ENCODE assay signal across 1 cellular context in the genomic region with DNA sequence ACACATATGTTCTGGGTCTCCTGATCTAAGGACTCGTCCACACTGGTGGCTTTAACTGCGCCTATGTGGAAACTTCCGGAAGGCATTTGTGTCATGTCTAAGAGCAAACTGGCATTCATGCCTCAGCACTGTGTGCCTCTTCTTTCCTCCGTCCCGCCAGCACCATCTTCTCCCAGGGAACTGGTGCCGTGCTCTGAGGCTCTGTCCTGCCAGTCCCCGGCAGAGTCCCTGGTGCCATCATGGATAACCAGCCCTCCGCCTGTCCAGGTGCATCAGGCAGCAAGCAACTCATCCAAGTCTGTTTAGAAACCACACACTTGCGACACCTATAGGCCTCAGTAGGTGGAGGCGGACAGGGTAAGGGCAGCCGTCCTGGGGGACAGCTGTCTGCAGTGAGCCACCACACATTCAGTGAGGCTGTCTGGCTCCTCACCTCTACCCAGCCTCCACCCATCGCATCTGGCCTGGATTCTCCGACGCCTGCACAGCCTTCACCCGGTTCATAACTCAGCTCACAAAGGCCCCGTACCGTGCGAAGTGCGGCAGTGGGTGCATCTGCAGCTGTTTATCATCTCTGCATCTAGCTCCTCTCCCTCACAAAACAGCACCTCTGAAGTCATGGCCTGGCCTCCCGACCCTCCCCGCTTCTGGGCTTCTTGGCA.
TF ChIP-seq lines count a peak whose summit lies in the region.

No MANE protein-coding gene starts in this region.

TF ChIP-seq in WTC11, 78 proteins besides CTCF, POLR2A, EP300 and RAD21 (continued from another document):
- TF ChIP-seq, protein P1, sequence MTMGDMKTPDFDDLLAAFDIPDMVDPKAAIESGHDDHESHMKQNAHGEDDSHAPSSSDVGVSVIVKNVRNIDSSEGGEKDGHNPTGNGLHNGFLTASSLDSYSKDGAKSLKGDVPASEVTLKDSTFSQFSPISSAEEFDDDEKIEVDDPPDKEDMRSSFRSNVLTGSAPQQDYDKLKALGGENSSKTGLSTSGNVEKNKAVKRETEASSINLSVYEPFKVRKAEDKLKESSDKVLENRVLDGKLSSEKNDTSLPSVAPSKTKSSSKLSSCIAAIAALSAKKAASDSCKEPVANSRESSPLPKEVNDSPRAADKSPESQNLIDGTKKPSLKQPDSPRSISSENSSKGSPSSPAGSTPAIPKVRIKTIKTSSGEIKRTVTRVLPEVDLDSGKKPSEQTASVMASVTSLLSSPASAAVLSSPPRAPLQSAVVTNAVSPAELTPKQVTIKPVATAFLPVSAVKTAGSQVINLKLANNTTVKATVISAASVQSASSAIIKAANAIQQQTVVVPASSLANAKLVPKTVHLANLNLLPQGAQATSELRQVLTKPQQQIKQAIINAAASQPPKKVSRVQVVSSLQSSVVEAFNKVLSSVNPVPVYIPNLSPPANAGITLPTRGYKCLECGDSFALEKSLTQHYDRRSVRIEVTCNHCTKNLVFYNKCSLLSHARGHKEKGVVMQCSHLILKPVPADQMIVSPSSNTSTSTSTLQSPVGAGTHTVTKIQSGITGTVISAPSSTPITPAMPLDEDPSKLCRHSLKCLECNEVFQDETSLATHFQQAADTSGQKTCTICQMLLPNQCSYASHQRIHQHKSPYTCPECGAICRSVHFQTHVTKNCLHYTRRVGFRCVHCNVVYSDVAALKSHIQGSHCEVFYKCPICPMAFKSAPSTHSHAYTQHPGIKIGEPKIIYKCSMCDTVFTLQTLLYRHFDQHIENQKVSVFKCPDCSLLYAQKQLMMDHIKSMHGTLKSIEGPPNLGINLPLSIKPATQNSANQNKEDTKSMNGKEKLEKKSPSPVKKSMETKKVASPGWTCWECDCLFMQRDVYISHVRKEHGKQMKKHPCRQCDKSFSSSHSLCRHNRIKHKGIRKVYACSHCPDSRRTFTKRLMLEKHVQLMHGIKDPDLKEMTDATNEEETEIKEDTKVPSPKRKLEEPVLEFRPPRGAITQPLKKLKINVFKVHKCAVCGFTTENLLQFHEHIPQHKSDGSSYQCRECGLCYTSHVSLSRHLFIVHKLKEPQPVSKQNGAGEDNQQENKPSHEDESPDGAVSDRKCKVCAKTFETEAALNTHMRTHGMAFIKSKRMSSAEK (CRISPR knock-in tag; IDR thresholded peaks at IDR 0.05; ENCODE audit: borderline replicate concordance), result no peak
- TF ChIP-seq IRF2 (CRISPR knock-in tag; IDR thresholded peaks at IDR 0.05; ENCODE audit: borderline replicate concordance, low read depth), result no peak
- TF ChIP-seq ZNF396 (CRISPR knock-in tag; IDR thresholded peaks at IDR 0.05; ENCODE audit: borderline replicate concordance), result no peak
- TF ChIP-seq ESRRA (CRISPR knock-in tag; IDR thresholded peaks at IDR 0.05; ENCODE audit: borderline replicate concordance), result no peak
- no peak for TF ChIP-seq RELA (CRISPR knock-in tag; IDR thresholded peaks at IDR 0.05; ENCODE audit: borderline replicate concordance)
- TF ChIP-seq, protein P2, sequence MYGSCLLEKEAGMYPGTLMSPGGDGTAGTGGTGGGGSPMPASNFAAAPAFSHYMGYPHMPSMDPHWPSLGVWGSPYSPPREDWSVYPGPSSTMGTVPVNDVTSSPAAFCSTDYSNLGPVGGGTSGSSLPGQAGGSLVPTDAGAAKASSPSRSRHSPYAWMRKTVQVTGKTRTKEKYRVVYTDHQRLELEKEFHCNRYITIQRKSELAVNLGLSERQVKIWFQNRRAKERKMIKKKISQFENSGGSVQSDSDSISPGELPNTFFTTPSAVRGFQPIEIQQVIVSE (CRISPR knock-in tag; IDR thresholded peaks at IDR 0.05; ENCODE audit: borderline replicate concordance), result no peak
- TF ChIP-seq, protein P3, sequence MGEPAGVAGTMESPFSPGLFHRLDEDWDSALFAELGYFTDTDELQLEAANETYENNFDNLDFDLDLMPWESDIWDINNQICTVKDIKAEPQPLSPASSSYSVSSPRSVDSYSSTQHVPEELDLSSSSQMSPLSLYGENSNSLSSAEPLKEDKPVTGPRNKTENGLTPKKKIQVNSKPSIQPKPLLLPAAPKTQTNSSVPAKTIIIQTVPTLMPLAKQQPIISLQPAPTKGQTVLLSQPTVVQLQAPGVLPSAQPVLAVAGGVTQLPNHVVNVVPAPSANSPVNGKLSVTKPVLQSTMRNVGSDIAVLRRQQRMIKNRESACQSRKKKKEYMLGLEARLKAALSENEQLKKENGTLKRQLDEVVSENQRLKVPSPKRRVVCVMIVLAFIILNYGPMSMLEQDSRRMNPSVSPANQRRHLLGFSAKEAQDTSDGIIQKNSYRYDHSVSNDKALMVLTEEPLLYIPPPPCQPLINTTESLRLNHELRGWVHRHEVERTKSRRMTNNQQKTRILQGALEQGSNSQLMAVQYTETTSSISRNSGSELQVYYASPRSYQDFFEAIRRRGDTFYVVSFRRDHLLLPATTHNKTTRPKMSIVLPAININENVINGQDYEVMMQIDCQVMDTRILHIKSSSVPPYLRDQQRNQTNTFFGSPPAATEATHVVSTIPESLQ (CRISPR knock-in tag; IDR thresholded peaks at IDR 0.05), result no peak
- TF ChIP-seq, protein P4, sequence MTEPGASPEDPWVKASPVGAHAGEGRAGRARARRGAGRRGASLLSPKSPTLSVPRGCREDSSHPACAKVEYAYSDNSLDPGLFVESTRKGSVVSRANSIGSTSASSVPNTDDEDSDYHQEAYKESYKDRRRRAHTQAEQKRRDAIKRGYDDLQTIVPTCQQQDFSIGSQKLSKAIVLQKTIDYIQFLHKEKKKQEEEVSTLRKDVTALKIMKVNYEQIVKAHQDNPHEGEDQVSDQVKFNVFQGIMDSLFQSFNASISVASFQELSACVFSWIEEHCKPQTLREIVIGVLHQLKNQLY (CRISPR knock-in tag; IDR thresholded peaks at IDR 0.05), result no peak
- TF ChIP-seq GABPB1 (CRISPR knock-in tag; IDR thresholded peaks at IDR 0.05), result no peak
- TF ChIP-seq ZNF219 (CRISPR knock-in tag; IDR thresholded peaks at IDR 0.05; ENCODE audit: borderline replicate concordance), result no peak
- TF ChIP-seq PRRX2 (CRISPR knock-in tag; IDR thresholded peaks at IDR 0.05), result no peak
- no peak for TF ChIP-seq NFATC4 (CRISPR knock-in tag; IDR thresholded peaks at IDR 0.05)
- TF ChIP-seq, protein P5, sequence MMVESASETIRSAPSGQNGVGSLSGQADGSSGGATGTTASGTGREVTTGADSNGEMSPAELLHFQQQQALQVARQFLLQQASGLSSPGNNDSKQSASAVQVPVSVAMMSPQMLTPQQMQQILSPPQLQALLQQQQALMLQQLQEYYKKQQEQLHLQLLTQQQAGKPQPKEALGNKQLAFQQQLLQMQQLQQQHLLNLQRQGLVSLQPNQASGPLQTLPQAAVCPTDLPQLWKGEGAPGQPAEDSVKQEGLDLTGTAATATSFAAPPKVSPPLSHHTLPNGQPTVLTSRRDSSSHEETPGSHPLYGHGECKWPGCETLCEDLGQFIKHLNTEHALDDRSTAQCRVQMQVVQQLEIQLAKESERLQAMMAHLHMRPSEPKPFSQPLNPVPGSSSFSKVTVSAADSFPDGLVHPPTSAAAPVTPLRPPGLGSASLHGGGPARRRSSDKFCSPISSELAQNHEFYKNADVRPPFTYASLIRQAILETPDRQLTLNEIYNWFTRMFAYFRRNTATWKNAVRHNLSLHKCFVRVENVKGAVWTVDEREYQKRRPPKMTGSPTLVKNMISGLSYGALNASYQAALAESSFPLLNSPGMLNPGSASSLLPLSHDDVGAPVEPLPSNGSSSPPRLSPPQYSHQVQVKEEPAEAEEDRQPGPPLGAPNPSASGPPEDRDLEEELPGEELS (CRISPR knock-in tag; IDR thresholded peaks at IDR 0.05), result no peak
- TF ChIP-seq, protein P6, sequence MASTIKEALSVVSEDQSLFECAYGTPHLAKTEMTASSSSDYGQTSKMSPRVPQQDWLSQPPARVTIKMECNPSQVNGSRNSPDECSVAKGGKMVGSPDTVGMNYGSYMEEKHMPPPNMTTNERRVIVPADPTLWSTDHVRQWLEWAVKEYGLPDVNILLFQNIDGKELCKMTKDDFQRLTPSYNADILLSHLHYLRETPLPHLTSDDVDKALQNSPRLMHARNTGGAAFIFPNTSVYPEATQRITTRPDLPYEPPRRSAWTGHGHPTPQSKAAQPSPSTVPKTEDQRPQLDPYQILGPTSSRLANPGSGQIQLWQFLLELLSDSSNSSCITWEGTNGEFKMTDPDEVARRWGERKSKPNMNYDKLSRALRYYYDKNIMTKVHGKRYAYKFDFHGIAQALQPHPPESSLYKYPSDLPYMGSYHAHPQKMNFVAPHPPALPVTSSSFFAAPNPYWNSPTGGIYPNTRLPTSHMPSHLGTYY (CRISPR knock-in tag; IDR thresholded peaks at IDR 0.05), result no peak
- TF ChIP-seq NR2C2 (CRISPR knock-in tag; IDR thresholded peaks at IDR 0.05), result no peak
- TF ChIP-seq, protein P7, sequence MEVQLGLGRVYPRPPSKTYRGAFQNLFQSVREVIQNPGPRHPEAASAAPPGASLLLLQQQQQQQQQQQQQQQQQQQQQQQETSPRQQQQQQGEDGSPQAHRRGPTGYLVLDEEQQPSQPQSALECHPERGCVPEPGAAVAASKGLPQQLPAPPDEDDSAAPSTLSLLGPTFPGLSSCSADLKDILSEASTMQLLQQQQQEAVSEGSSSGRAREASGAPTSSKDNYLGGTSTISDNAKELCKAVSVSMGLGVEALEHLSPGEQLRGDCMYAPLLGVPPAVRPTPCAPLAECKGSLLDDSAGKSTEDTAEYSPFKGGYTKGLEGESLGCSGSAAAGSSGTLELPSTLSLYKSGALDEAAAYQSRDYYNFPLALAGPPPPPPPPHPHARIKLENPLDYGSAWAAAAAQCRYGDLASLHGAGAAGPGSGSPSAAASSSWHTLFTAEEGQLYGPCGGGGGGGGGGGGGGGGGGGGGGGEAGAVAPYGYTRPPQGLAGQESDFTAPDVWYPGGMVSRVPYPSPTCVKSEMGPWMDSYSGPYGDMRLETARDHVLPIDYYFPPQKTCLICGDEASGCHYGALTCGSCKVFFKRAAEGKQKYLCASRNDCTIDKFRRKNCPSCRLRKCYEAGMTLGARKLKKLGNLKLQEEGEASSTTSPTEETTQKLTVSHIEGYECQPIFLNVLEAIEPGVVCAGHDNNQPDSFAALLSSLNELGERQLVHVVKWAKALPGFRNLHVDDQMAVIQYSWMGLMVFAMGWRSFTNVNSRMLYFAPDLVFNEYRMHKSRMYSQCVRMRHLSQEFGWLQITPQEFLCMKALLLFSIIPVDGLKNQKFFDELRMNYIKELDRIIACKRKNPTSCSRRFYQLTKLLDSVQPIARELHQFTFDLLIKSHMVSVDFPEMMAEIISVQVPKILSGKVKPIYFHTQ (CRISPR knock-in tag; IDR thresholded peaks at IDR 0.05), result no peak
